ENCODE assay signal across 34 cellular contexts in genomic region chr7:52565980-52566379, GRCh38.
"Had no signal": no experiment of that assay in that cellular context is flagged by ENCODE, and none has a peak within 500 bp of the region (broad histone marks: within the 10 kb centered on the region; RNA-seq: fewer than 3 reads in every experiment).

No MANE protein-coding gene starts in this region.

- DNase-seq: activated B cell treated with CpG ODN at 0.5 μM for 24 hours; activated CD4-positive, alpha-beta T cell treated with anti-CD3 and anti-CD28 coated beads for 1 hour; activated CD4-positive, alpha-beta T cell treated with anti-CD3 and anti-CD28 coated beads for 48 hours; activated CD4-positive, alpha-beta T cell treated with anti-CD3 and anti-CD28 coated beads, Interleukin-2, amount 50 U/mL, for 4 hours; activated CD8-positive, alpha-beta T cell treated with anti-CD3 and anti-CD28 coated beads for 36 hours; activated effector memory CD4-positive, alpha-beta T cell treated with anti-CD3 and anti-CD28 coated beads, Interleukin-2, amount 50 U/mL, for 16 hours; activated naive CD4-positive, alpha-beta T cell; activated naive CD4-positive, alpha-beta T cell treated with anti-CD3 and anti-CD28 coated beads, Interleukin-2, amount 50 U/mL, for 16 hours; activated naive CD8-positive, alpha-beta T cell treated with anti-CD3 and anti-CD28 coated beads for 36 hours; activated T-cell treated with anti-CD3 and anti-CD28 coated beads, Interleukin-2, amount 50 U/mL, for 1 hour; activated T-cell treated with anti-CD3 and anti-CD28 coated beads, Interleukin-2, amount 50 U/mL, for 72 hours; amniotic stem cell; aorta; brain microvascular endothelial cell; Kasumi-1; KG1; MG63; NCI-H1048; NCI-H1105 treated with DMSO at 0.1 percent for 48 hours; NCI-H1436; NCI-H1694; NCI-H1930; NCI-H2081 treated with DMSO at 0.1 percent for 48 hours; NCI-H226; NCI-H446 treated with DMSO at 0.1 percent for 48 hours; NCI-H69; NK-92 treated with Interleukin-12 subunit alpha and Interleukin-12 subunit beta, amount 100 ng/mL, for 24 hours; SHP77; SJCRH30; SW 1271; T-helper 1 cell; T-helper 2 cell; T-helper 9 cell had no signal

- H3K36me3 ChIP-seq: brain microvascular endothelial cell, MG63, SJCRH30 had no signal

- H3K4me1 ChIP-seq: SJCRH30 had no signal

- H3K9me3 ChIP-seq: MG63, SJCRH30 had no signal

- H3K27ac ChIP-seq: brain microvascular endothelial cell, SJCRH30, VCaP had no signal

- H3K27me3 ChIP-seq: brain microvascular endothelial cell, MG63, SJCRH30 had no signal

- H3K4me3 ChIP-seq: MG63, SJCRH30 had no signal
